ENCODE assay signal across 26 cellular contexts in the genomic region with DNA sequence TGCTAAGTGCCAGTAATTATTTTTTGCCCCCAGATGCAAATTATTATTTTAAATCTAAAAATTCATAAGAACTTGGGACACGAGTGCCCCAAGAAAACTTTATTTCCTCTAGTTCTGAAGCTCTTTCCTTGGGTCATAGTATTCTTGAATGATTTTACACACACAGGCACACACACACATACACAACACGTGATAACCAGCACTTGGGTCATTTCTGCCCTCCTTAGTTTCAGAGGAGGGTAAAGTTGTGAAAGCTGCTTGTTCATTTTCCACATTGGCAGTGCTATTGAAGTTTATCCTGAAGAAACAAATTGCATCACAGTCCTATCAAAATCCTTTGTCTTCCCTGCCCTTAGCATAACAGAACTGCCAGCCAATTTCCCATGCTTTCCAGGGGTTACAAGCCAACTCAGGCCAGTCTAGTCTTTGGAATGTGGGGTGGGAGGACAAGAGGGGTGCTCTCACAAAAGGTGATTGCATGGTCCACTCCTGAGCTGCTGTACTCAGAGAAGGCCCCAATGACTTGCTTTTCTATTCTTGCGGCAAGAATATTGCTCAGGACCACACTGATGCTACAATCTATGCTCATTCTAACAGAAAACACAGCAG.
DNase-seq lines count a peak whose midpoint lies in the region; ATAC-seq, FAIRE-seq and TF ChIP-seq lines count a peak whose summit lies in the region.
"Had no signal": no experiment of that assay in that cellular context is flagged by ENCODE, and none has a peak within 500 bp of the region (broad histone marks: within the 10 kb centered on the region; RNA-seq: fewer than 3 reads in every experiment).

No MANE protein-coding gene starts in this region.

- no peak overlapping the region for H3K9ac ChIP-seq in K562 (ENCODE audit: insufficient read depth in 1 of 2, low read depth in 2 of 2, low read length in 2 of 2)
- H3K9ac ChIP-seq in colonic mucosa (ENCODE audit: low read depth in 2 of 2, low read length in 2 of 2) = no peak overlapping the region
- H3K9ac ChIP-seq: SK-N-SH had no signal

- BruUV-seq in K562 (replicated peaks; lab: Mats Ljungman, UMichigan) (no TSS peak), A673 (replicated peaks; lab: Mats Ljungman, UMichigan) (no TSS peak)

- no peaks in the 10 kb centered on the region for H3K9me1 ChIP-seq in K562 (ENCODE audit: control insufficient read depth, insufficient read depth, low read length)

- H3K36me3 ChIP-seq in K562 (ENCODE audit: control insufficient read depth, insufficient read depth, low read length) (no peaks in the 10 kb centered on the region), A673 (ENCODE audit: insufficient read depth, low read length, poor library complexity, severe bottlenecking) (no peaks in the 10 kb centered on the region), colonic mucosa (no peaks in the 10 kb centered on the region)

- intact Hi-C loops in activated CD4-positive, alpha-beta T cell treated with anti-CD3 and anti-CD28 coated beads for 36 hours (cut with DNase I, micrococcal nuclease) = no loop called here
- intact Hi-C loops in K562 (cut with micrococcal nuclease) = no loop called here
- intact Hi-C loops in A673 (cut with micrococcal nuclease; ENCODE audit: unreplicated experiment) = no loop called here
- intact Hi-C loops in colonic mucosa (cut with DNase I) = no loop called here

- ATAC-seq in activated CD4-positive, alpha-beta T cell treated with anti-CD3 and anti-CD28 coated beads for 36 hours = peak; percentile 39
- peak; percentile 65 for ATAC-seq in stimulated activated naive CD8-positive, alpha-beta T cell treated with anti-CD3 and anti-CD28 coated beads, Interleukin-15, amount 100 ng/mL, for 72 hours
- ATAC-seq in stimulated activated naive CD8-positive, alpha-beta T cell treated with anti-CD3 and anti-CD28 coated beads, Interleukin-15, Interleukin-2, amounts not matched to agents 100 U/mL and 50 U/mL, for 24 hours = no peak
- ATAC-seq in K562 = peak; percentile 43; the same call in 2 of the 3 replicates

- H3K4me1 Mint-ChIP-seq in activated CD4-positive, alpha-beta T cell treated with anti-CD3 and anti-CD28 coated beads for 36 hours = no peaks in the 10 kb centered on the region
- H3K4me1 Mint-ChIP-seq in stimulated activated naive CD8-positive, alpha-beta T cell treated with anti-CD3 and anti-CD28 coated beads, Interleukin-15, amount 100 ng/mL, for 72 hours = no peaks in the 10 kb centered on the region
- H3K4me1 Mint-ChIP-seq: CD8-positive, alpha-beta memory T cell had no signal

- no peak overlapping the region for H3K27ac Mint-ChIP-seq in activated CD4-positive, alpha-beta T cell treated with anti-CD3 and anti-CD28 coated beads for 36 hours
- H3K27ac Mint-ChIP-seq in stimulated activated naive CD8-positive, alpha-beta T cell treated with anti-CD3 and anti-CD28 coated beads, Interleukin-15, amount 100 ng/mL, for 72 hours = peak overlapping the region in 1 of 2 donors; percentile 76
- H3K27ac Mint-ChIP-seq: CD8-positive, alpha-beta memory T cell had no signal

- H3K79me2 ChIP-seq in K562 (ENCODE audit: control insufficient read depth, insufficient read depth, low read length) = no peaks in the 10 kb centered on the region

- H3K4me3 Mint-ChIP-seq in activated CD4-positive, alpha-beta T cell treated with anti-CD3 and anti-CD28 coated beads for 36 hours = no peak overlapping the region
- no peak overlapping the region for H3K4me3 Mint-ChIP-seq in stimulated activated naive CD8-positive, alpha-beta T cell treated with anti-CD3 and anti-CD28 coated beads, Interleukin-15, amount 100 ng/mL, for 72 hours
- H3K4me3 Mint-ChIP-seq: CD8-positive, alpha-beta memory T cell had no signal

- no peak for DNase-seq in activated CD4-positive, alpha-beta T cell treated with anti-CD3 and anti-CD28 coated beads for 36 hours
- no peak for DNase-seq in activated CD4-positive, alpha-beta T cell treated with anti-CD3 and anti-CD28 coated beads for 4 hours
- no peak for DNase-seq in stimulated activated naive CD8-positive, alpha-beta T cell treated with anti-CD3 and anti-CD28 coated beads, Interleukin-15, amount 100 ng/mL, for 72 hours
- no peak for DNase-seq in stimulated activated naive CD8-positive, alpha-beta T cell treated with anti-CD3 and anti-CD28 coated beads, Interleukin-15, Interleukin-2, amounts not matched to agents 100 U/mL and 50 U/mL, for 24 hours
- DNase-seq in K562 (ENCODE audit: extremely low read depth in 1 of 4, low spot score in 3 of 4) (no peak), A673 (ENCODE audit: low spot score) (no peak), colonic mucosa (no peak), NCI-H2227 treated with DMSO at 0.1 percent for 48 hours (lab: John Stamatoyannopoulos, UW) (no peak)
- DNase-seq: 8988T; AML-193; C1 segment of cervical spinal cord; Calu3; CD8-positive, alpha-beta memory T cell; GOT3; MV-4-11; NCI-H1105 treated with DMSO at 0.1 percent for 48 hours; NCI-H1694 treated with DMSO at 0.1 percent for 48 hours; NCI-H2081 treated with DMSO at 0.1 percent for 48 hours; NCI-H2171 treated with DMSO at 0.1 percent for 48 hours; NCI-H446 treated with DMSO at 0.1 percent for 48 hours; NCI-H526 treated with DMSO at 0.1 percent for 48 hours; PC-9; RPMI8226; SHP77; SK-N-SH had no signal

- H3K4me1 ChIP-seq in K562 (replicated peaks in 1 of 2; ENCODE audit: control insufficient read depth in 2 of 2, insufficient read depth in 2 of 2, low read length in 2 of 2) (no peaks in the 10 kb centered on the region), A673 (ENCODE audit: insufficient read depth, low read length, poor library complexity, severe bottlenecking) (no peaks in the 10 kb centered on the region), colonic mucosa (no peaks in the 10 kb centered on the region)

- no peaks in the 10 kb centered on the region for H3K9me3 Mint-ChIP-seq in activated CD4-positive, alpha-beta T cell treated with anti-CD3 and anti-CD28 coated beads for 36 hours (ENCODE audit: low read depth)
- peaks cover 12 to 20% of the 10 kb centered on the region in 2 donors for H3K9me3 Mint-ChIP-seq in stimulated activated naive CD8-positive, alpha-beta T cell treated with anti-CD3 and anti-CD28 coated beads, Interleukin-15, amount 100 ng/mL, for 72 hours

- CTCF ChIA-PET in activated CD4-positive, alpha-beta T cell treated with anti-CD3 and anti-CD28 coated beads for 36 hours (lab: Charles Lee) = no interaction called here
- CTCF ChIA-PET in K562 (lab: Yijun Ruan, JAX; ENCODE audit: low intra/inter-chr PET ratio) = no interaction called here
- CTCF ChIA-PET in A673 (lab: Charles Lee) = no interaction called here

- no peak for TF ChIP-seq CTCF in K562 (IDR thresholded peaks at IDR 0.05 in 2 of 3, conservative IDR thresholded peaks at IDR 0.05 in 1 of 3; ENCODE audit: insufficient read depth in 2 of 3, low read depth in 1 of 3, low read length in 3 of 3)
- TF ChIP-seq CTCF in A673 (conservative IDR thresholded peaks at IDR 0.05; ENCODE audit: low read depth, low read length) = no peak
- TF ChIP-seq CTCF in colonic mucosa (IDR thresholded peaks at IDR 0.05) = no peak

- no peak for TF ChIP-seq POLR2A in K562 (conservative IDR thresholded peaks at IDR 0.05)

- no peak for TF ChIP-seq RAD21 in K562 (CRISPR knock-in tag; conservative IDR thresholded peaks at IDR 0.05 in 1 of 2, IDR thresholded peaks at IDR 0.05 in 1 of 2)

- no peaks in the 10 kb centered on the region for H4K20me1 ChIP-seq in K562 (replicated peaks; ENCODE audit: control insufficient read depth, insufficient read depth, low read length)

- POLR2A ChIA-PET in activated CD4-positive, alpha-beta T cell treated with anti-CD3 and anti-CD28 coated beads for 36 hours (lab: Charles Lee) = no interaction called here
- POLR2A ChIA-PET in K562 (lab: Yijun Ruan, JAX) (interaction anchor here (0.6 kb wide), 1 partner anchor 15 kb away, joined by 3 read pairs; no protein-coding TSS in a partner anchor), A673 (lab: Charles Lee; ENCODE audit: low non-redundant PET) (no interaction called here)

- H3K9me3 ChIP-seq in K562 (replicated peaks; ENCODE audit: control insufficient read depth, insufficient read depth, low read depth, low read length) (peaks cover 5% of the 10 kb centered on the region; the same call in 1 of the 2 replicates), A673 (ENCODE audit: low read depth, low read length, poor library complexity, severe bottlenecking) (peaks cover 7% of the 10 kb centered on the region), colonic mucosa (no peaks in the 10 kb centered on the region)
- H3K9me3 ChIP-seq: SK-N-SH had no signal

- H3K4me2 ChIP-seq in K562 (ENCODE audit: insufficient read depth, low read length) = no peak overlapping the region
- H3K4me2 ChIP-seq: PC-9, SK-N-SH had no signal

- H3K27me3 ChIP-seq in K562 (ENCODE audit: control insufficient read depth in 2 of 2, insufficient read depth in 2 of 2, low read length in 2 of 2) (no peaks in the 10 kb centered on the region), A673 (replicated peaks; ENCODE audit: insufficient read depth, low read depth, low read length, poor library complexity) (no peaks in the 10 kb centered on the region), colonic mucosa (no peaks in the 10 kb centered on the region)

- H3K27ac ChIP-seq in K562 (ENCODE audit: extremely low read depth, low read depth, low read length) (no peak overlapping the region), A673 (ENCODE audit: low read depth, low read length, poor library complexity, severe bottlenecking) (no peak overlapping the region), colonic mucosa (no peak overlapping the region)
- H3K27ac ChIP-seq: PC-9 had no signal

- peaks cover 10% of the 10 kb centered on the region for H3K27me3 Mint-ChIP-seq in activated CD4-positive, alpha-beta T cell treated with anti-CD3 and anti-CD28 coated beads for 36 hours
- H3K27me3 Mint-ChIP-seq in stimulated activated naive CD8-positive, alpha-beta T cell treated with anti-CD3 and anti-CD28 coated beads, Interleukin-15, amount 100 ng/mL, for 72 hours = no peaks in the 10 kb centered on the region

- no peak for TF ChIP-seq EP300 in K562 (IDR thresholded peaks at IDR 0.05; ENCODE audit: low read length)

- WGBS in K562 (ENCODE audit: insufficient coverage, low coverage, missing lambda C conversion rate) = 44% methylated on average over 3 of the region's 3 CpGs

- H3K4me3 ChIP-seq in K562 = no peak overlapping the region
- no peak overlapping the region for H3K4me3 ChIP-seq in A673 (ENCODE audit: low read depth, low read length, poor library complexity, severe bottlenecking)
- H3K4me3 ChIP-seq in colonic mucosa = no peak overlapping the region
- H3K4me3 ChIP-seq: PC-9 had no signal

- no peak for FAIRE-seq in K562 (lab: Jason Lieb, UNC)
- FAIRE-seq: GM12892 had no signal

- no peak overlapping the region for H2AFZ ChIP-seq in K562 (ENCODE audit: low read depth, low read length)
- H2AFZ ChIP-seq: PC-9 had no signal

- no peaks in the 10 kb centered on the region for H3K36me3 Mint-ChIP-seq in activated CD4-positive, alpha-beta T cell treated with anti-CD3 and anti-CD28 coated beads for 36 hours (ENCODE audit: low read depth)
- H3K36me3 Mint-ChIP-seq: CD8-positive, alpha-beta memory T cell had no signal

- in situ Hi-C loops in K562 (cut with MboI) = no loop called here

TF ChIP-seq in K562, 482 proteins besides CTCF, POLR2A, EP300 and RAD21 (continues in another document):
- no peak for TF ChIP-seq ZEB2 (IDR thresholded peaks at IDR 0.05)
- no peak for TF ChIP-seq KLF10 (CRISPR knock-in tag; IDR thresholded peaks at IDR 0.05)
- no peak for TF ChIP-seq HNRNPL (IDR thresholded peaks at IDR 0.05; ENCODE audit: low read depth, low read length)
